1 cellular context compared by ENCODE assay signal in genomic region chr12:110102255-110102654, GRCh38.
TF ChIP-seq lines count a peak whose summit lies in the region.

No MANE protein-coding gene starts in this region.

TF ChIP-seq in HEK293, 187 proteins besides CTCF, POLR2A, EP300 and RAD21 (continued from another document):
- peak; percentile 37 for TF ChIP-seq ZNF654 (tag by site-specific recombination; IDR thresholded peaks at IDR 0.05; ENCODE audit: low read depth)
- TF ChIP-seq SP2 (tag by site-specific recombination; IDR thresholded peaks at IDR 0.05), result peak; percentile 50
- no peak for TF ChIP-seq SETDB1 (IDR thresholded peaks at IDR 0.05; ENCODE audit: insufficient read length, low read length)
- TF ChIP-seq ELK4 (IDR thresholded peaks at IDR 0.05; ENCODE audit: borderline replicate concordance, low read depth, low read length), result no peak
- no peak for TF ChIP-seq ZNF518A (tag by site-specific recombination; conservative IDR thresholded peaks at IDR 0.05; ENCODE audit: low read depth)
- TF ChIP-seq ZNF311 (tag by site-specific recombination; IDR thresholded peaks at IDR 0.05; ENCODE audit: borderline replicate concordance), result no peak
- peak; percentile 85 for TF ChIP-seq ZNF350 (tag by site-specific recombination; IDR thresholded peaks at IDR 0.05)
- TF ChIP-seq ZNF555 (tag by site-specific recombination; conservative IDR thresholded peaks at IDR 0.05), result no peak
- no peak for TF ChIP-seq ZNF433 (tag by site-specific recombination; IDR thresholded peaks at IDR 0.05; ENCODE audit: low read depth)
- TF ChIP-seq ZNF777 (tag by site-specific recombination; IDR thresholded peaks at IDR 0.05; ENCODE audit: borderline replicate concordance), result no peak
- TF ChIP-seq SCRT2 (tag by site-specific recombination; IDR thresholded peaks at IDR 0.05), result no peak
- TF ChIP-seq ZNF692 (tag by site-specific recombination; IDR thresholded peaks at IDR 0.05), result no peak
- peak; percentile 34; the same call in 1 of the 2 replicates for TF ChIP-seq ZBTB11 (tag by site-specific recombination; conservative IDR thresholded peaks at IDR 0.05; ENCODE audit: low read depth)
- TF ChIP-seq ZNF571 (tag by site-specific recombination; IDR thresholded peaks at IDR 0.05), result no peak
